Comparison of ENCODE assay signal across 19 cellular contexts in genomic region chr9:136982232-136983051, GRCh38. TPM values are rescaled to one million over a fixed set of nuclear protein-coding genes. Genes with fewer than 3 reads are reported as not detected.
DNase-seq lines count a peak whose midpoint lies in the region; ATAC-seq and TF ChIP-seq lines count a peak whose summit lies in the region.
"Had no signal": no experiment of that assay in that cellular context is flagged by ENCODE, and none has a peak within 500 bp of the region (broad histone marks: within the 10 kb centered on the region; RNA-seq: fewer than 3 reads in every experiment).

Gene LCNL1 (plus strand): TSS chr9:136982993. CDS start chr9:136983587, 594 bp downstream.

- no peak for DNase-seq in CD4-positive, alpha-beta T cell
- DNase-seq in WERI-Rb-1: no peak
- DNase-seq in left ventricle myocardium inferior: peak; percentile 56
- peak; percentile 41 for DNase-seq in occipital lobe (lab: John Stamatoyannopoulos, UW)
- DNase-seq in stimulated activated CD4-positive, alpha-beta T cell treated with anti-CD3 and anti-CD28 coated beads, Interleukin-4, amount 100 ng/mL, for 4 hours: no peak
- DNase-seq in NCI-H1436 (lab: John Stamatoyannopoulos, UW): no peak
- DNase-seq in GM19238 (ENCODE audit: insufficient read length, low spot score): no peak
- DNase-seq in NOMO-1 treated with DMSO at 0.1 percent for 48 hours (lab: John Stamatoyannopoulos, UW; ENCODE audit: unreplicated experiment): no peak
- DNase-seq: activated CD4-positive, CD25-positive, alpha-beta regulatory T cell treated with anti-CD3 and anti-CD28 coated beads, Interleukin-2, amount 50 U/mL, for 72 hours; activated CD8-positive, alpha-beta memory T cell treated with anti-CD3 and anti-CD28 coated beads, Interleukin-2, amount 50 U/mL, for 4 hours; activated naive CD4-positive, alpha-beta T cell; effector CD4-positive, alpha-beta T cell; H9; NCI-H146; SIG-M5 had no signal

- H3K36me3 ChIP-seq in WERI-Rb-1: no peaks in the 10 kb centered on the region
- H3K36me3 ChIP-seq in left ventricle myocardium inferior: peaks cover 5% of the 10 kb centered on the region
- H3K36me3 ChIP-seq: breast epithelium had no signal

- H3K27ac Mint-ChIP-seq in CD4-positive, alpha-beta T cell: no peak within 1 kb of the TSS

- CTCF ChIA-PET in CD4-positive, alpha-beta T cell (lab: Charles Lee): no interaction called here

- no peak for ATAC-seq in CD4-positive, alpha-beta T cell (ENCODE audit: poor library complexity)

- POLR2A ChIA-PET in CD4-positive, alpha-beta T cell (lab: Charles Lee): no interaction called here

- H3K36me3 Mint-ChIP-seq in CD4-positive, alpha-beta T cell (ENCODE audit: low read depth): no peaks in the 10 kb centered on the region

- no peaks in the 10 kb centered on the region for H3K9me3 ChIP-seq in CD4-positive, alpha-beta T cell (ENCODE audit: control insufficient read depth, low read length)
- H3K9me3 ChIP-seq in WERI-Rb-1 (ENCODE audit: severe bottlenecking): no peaks in the 10 kb centered on the region
- no peaks in the 10 kb centered on the region for H3K9me3 ChIP-seq in left ventricle myocardium inferior (replicated peaks)
- H3K9me3 ChIP-seq: breast epithelium had no signal

- H3K27ac ChIP-seq in CD4-positive, alpha-beta T cell (ENCODE audit: low read depth, low read length): no peak within 1 kb of the TSS
- peak within 1 kb of the TSS; percentile 59 for H3K27ac ChIP-seq in WERI-Rb-1
- peak within 1 kb of the TSS; percentile 91 for H3K27ac ChIP-seq in left ventricle myocardium inferior (replicated peaks)

- peaks cover 32% of the 10 kb centered on the region for H3K27me3 Mint-ChIP-seq in CD4-positive, alpha-beta T cell

- no peaks in the 10 kb centered on the region for H3K9me3 Mint-ChIP-seq in CD4-positive, alpha-beta T cell
- H3K9me3 Mint-ChIP-seq: H9 had no signal

- no peak for TF ChIP-seq CTCF in CD4-positive, alpha-beta T cell (IDR thresholded peaks at IDR 0.05)
- no peak for TF ChIP-seq CTCF in WERI-Rb-1 (IDR thresholded peaks at IDR 0.05; ENCODE audit: low read depth, low read length)
- no peak for TF ChIP-seq CTCF in left ventricle myocardium inferior (IDR thresholded peaks at IDR 0.05; ENCODE audit: borderline replicate concordance)

- no peak within 1 kb of the TSS for H3K4me3 ChIP-seq in WERI-Rb-1 (ENCODE audit: low read depth, low read length)
- no peak within 1 kb of the TSS for H3K4me3 ChIP-seq in left ventricle myocardium inferior
- H3K4me3 ChIP-seq: breast epithelium had no signal

- H3K4me1 Mint-ChIP-seq in CD4-positive, alpha-beta T cell (ENCODE audit: low read depth): peaks cover 5% of the 10 kb centered on the region

- H3K4me1 ChIP-seq in left ventricle myocardium inferior: peaks cover 80% of the 10 kb centered on the region
- H3K4me1 ChIP-seq: breast epithelium had no signal

- intact Hi-C loops in CD4-positive, alpha-beta T cell (cut with DNase I, micrococcal nuclease): no loop called here
- intact Hi-C loops in left ventricle myocardium inferior (cut with micrococcal nuclease): no loop called here

- H3K4me3 Mint-ChIP-seq in CD4-positive, alpha-beta T cell: peak within 1 kb of the TSS; percentile 7
- H3K4me3 Mint-ChIP-seq: H9 had no signal

- H3K27me3 ChIP-seq in CD4-positive, alpha-beta T cell (ENCODE audit: control insufficient read depth, insufficient read depth, low read length): peaks cover 33% of the 10 kb centered on the region
- H3K27me3 ChIP-seq in WERI-Rb-1 (ENCODE audit: insufficient read depth, low read depth, severe bottlenecking): no peaks in the 10 kb centered on the region
- peaks cover 15% of the 10 kb centered on the region for H3K27me3 ChIP-seq in left ventricle myocardium inferior (ENCODE audit: low read depth)

RNA-seq across cellular contexts. Expression of gene LCNL1, which starts in this region (rescaled TPM):
- total RNA-seq in CD4-positive, alpha-beta T cell: 1 to 10 TPM in 1 of 2 experiments, under 1 TPM in 1; 0.93 to 1.0 TPM
- total RNA-seq in left ventricle myocardium inferior (11.7 TPM), occipital lobe (0.16 TPM)
- total RNA-seq: HT-29, left lobe of liver, renal cortical epithelial cell had no signal

Comparison
In these comparisons a context has a peak if more than half of its experiments do, and no peak if none do; other contexts are left out.
1. Peak in DNase-seq in occipital lobe; RNA of the gene not detected or under 1 TPM.